In the genomic region with DNA sequence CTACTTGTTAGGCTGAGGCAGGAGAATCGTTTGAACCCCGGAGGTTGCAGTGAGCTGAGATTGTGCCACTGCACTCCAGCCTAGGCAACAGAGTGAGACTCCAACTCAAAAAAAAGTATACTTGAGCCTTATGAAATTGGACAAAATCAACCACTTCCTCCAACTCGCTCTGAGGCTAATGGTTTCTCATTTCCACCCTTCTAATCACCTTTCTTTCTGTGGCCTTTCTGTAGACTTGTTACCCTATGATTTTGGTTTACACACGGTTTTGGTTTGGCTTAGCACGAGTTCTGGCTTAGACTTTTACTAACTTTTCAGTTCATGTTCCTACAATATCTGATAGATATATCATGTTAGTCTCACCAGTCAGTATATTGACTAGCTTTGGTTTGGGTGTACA, we compare ENCODE assay signal across 21 cellular contexts.
DNase-seq lines count a peak whose midpoint lies in the region; ATAC-seq, FAIRE-seq and TF ChIP-seq lines count a peak whose summit lies in the region.
"Had no signal": no experiment of that assay in that cellular context is flagged by ENCODE, and none has a peak within 500 bp of the region (broad histone marks: within the 10 kb centered on the region; RNA-seq: fewer than 3 reads in every experiment).

No MANE protein-coding gene starts in this region.

- intact Hi-C loops in activated CD8-positive, alpha-beta T cell treated with anti-CD3 and anti-CD28 coated beads for 36 hours (cut with micrococcal nuclease): no loop called here

- POLR2A ChIA-PET in activated CD8-positive, alpha-beta T cell treated with anti-CD3 and anti-CD28 coated beads, Interleukin-2, amount 10 ng/mL, durations not matched to agents 7 days and 5 days (lab: Charles Lee): no interaction called here
- POLR2A ChIA-PET in activated CD8-positive, alpha-beta T cell treated with anti-CD3 and anti-CD28 coated beads for 36 hours (lab: Charles Lee): no interaction called here

- peak; percentile 47 for DNase-seq in activated CD8-positive, alpha-beta T cell treated with anti-CD3 and anti-CD28 coated beads, Interleukin-2, amount 10 ng/mL, durations not matched to agents 7 days and 5 days
- DNase-seq in activated CD8-positive, alpha-beta T cell treated with anti-CD3 and anti-CD28 coated beads for 36 hours: no peak
- DNase-seq in RCC 7860 (ENCODE audit: low spot score): no peak
- no peak for DNase-seq in H4 (ENCODE audit: low spot score)
- DNase-seq in NK-92 treated with Interleukin-12 subunit alpha and Interleukin-12 subunit beta, amount 100 ng/mL, for 24 hours (lab: John Stamatoyannopoulos, UW): no peak
- DNase-seq in NCI-H524 (lab: John Stamatoyannopoulos, UW): no peak
- DNase-seq: DMS53, NCI-H1092, NCI-H1417 treated with DMSO at 0.1 percent for 48 hours, NCI-H1694 treated with DMSO at 0.1 percent for 48 hours, NCI-H2081, NCI-H2227 treated with DMSO at 0.1 percent for 48 hours, OCI-M1, Peyer's patch, SIG-M5, SW 1271 had no signal

- no peaks in the 10 kb centered on the region for H3K9me3 Mint-ChIP-seq in activated CD8-positive, alpha-beta T cell treated with anti-CD3 and anti-CD28 coated beads, Interleukin-2, amount 10 ng/mL, durations not matched to agents 7 days and 5 days (ENCODE audit: insufficient read depth)
- no peaks in the 10 kb centered on the region for H3K9me3 Mint-ChIP-seq in activated CD8-positive, alpha-beta T cell treated with anti-CD3 and anti-CD28 coated beads for 36 hours
- H3K9me3 Mint-ChIP-seq in activated T-helper 17 cell treated with anti-CD3 and anti-CD28 coated beads, Interleukin-2, amount 50 U/mL, for 72 hours: no peaks in the 10 kb centered on the region
- H3K9me3 Mint-ChIP-seq: IgD-negative memory B cell; T-helper 1 cell treated with Interleukin-12 subunit alpha and Interleukin-12 subunit beta and Interleukin-4 antibody, amounts not matched to agents 30 μg/mL and 1 μg/mL, for 36 hours had no signal

- no peaks in the 10 kb centered on the region for H3K27me3 Mint-ChIP-seq in activated CD8-positive, alpha-beta T cell treated with anti-CD3 and anti-CD28 coated beads, Interleukin-2, amount 10 ng/mL, durations not matched to agents 7 days and 5 days (ENCODE audit: low read depth)
- no peaks in the 10 kb centered on the region for H3K27me3 Mint-ChIP-seq in activated CD8-positive, alpha-beta T cell treated with anti-CD3 and anti-CD28 coated beads for 36 hours
- H3K27me3 Mint-ChIP-seq in activated T-helper 17 cell treated with anti-CD3 and anti-CD28 coated beads, Interleukin-2, amount 50 U/mL, for 72 hours: no peaks in the 10 kb centered on the region
- H3K27me3 Mint-ChIP-seq: B cell, IgD-negative memory B cell had no signal

- ATAC-seq in activated CD8-positive, alpha-beta T cell treated with anti-CD3 and anti-CD28 coated beads, Interleukin-2, amount 10 ng/mL, durations not matched to agents 7 days and 5 days: peak; percentile 42
- ATAC-seq in activated CD8-positive, alpha-beta T cell treated with anti-CD3 and anti-CD28 coated beads for 36 hours: no peak
- peak; percentile 72 for ATAC-seq in HG02885 (IDR thresholded peaks at IDR 0.05; ENCODE audit: poor library complexity, unreplicated experiment)
- ATAC-seq in activated T-helper 17 cell treated with anti-CD3 and anti-CD28 coated beads, Interleukin-2, amount 50 U/mL, for 72 hours (replicated peaks): no peak

- TF ChIP-seq CTCF in activated CD8-positive, alpha-beta T cell treated with anti-CD3 and anti-CD28 coated beads for 36 hours (IDR thresholded peaks at IDR 0.05): no peak

- H3K4me1 Mint-ChIP-seq in activated CD8-positive, alpha-beta T cell treated with anti-CD3 and anti-CD28 coated beads, Interleukin-2, amount 10 ng/mL, durations not matched to agents 7 days and 5 days (ENCODE audit: low read depth): peaks cover 8% of the 10 kb centered on the region
- H3K4me1 Mint-ChIP-seq in activated CD8-positive, alpha-beta T cell treated with anti-CD3 and anti-CD28 coated beads for 36 hours (ENCODE audit: low read depth): peaks cover 2% of the 10 kb centered on the region
- no peaks in the 10 kb centered on the region for H3K4me1 Mint-ChIP-seq in activated T-helper 17 cell treated with anti-CD3 and anti-CD28 coated beads, Interleukin-2, amount 50 U/mL, for 72 hours

- H3K4me3 Mint-ChIP-seq in activated CD8-positive, alpha-beta T cell treated with anti-CD3 and anti-CD28 coated beads, Interleukin-2, amount 10 ng/mL, durations not matched to agents 7 days and 5 days: no peak overlapping the region
- no peak overlapping the region for H3K4me3 Mint-ChIP-seq in activated CD8-positive, alpha-beta T cell treated with anti-CD3 and anti-CD28 coated beads for 36 hours
- H3K4me3 Mint-ChIP-seq in activated T-helper 17 cell treated with anti-CD3 and anti-CD28 coated beads, Interleukin-2, amount 50 U/mL, for 72 hours: no peak overlapping the region
- H3K4me3 Mint-ChIP-seq: B cell; IgD-negative memory B cell; T-helper 1 cell treated with Interleukin-12 subunit alpha and Interleukin-12 subunit beta and Interleukin-4 antibody, amounts not matched to agents 30 μg/mL and 1 μg/mL, for 36 hours had no signal

- CTCF ChIA-PET in activated CD8-positive, alpha-beta T cell treated with anti-CD3 and anti-CD28 coated beads, Interleukin-2, amount 10 ng/mL, durations not matched to agents 7 days and 5 days (lab: Charles Lee): interaction anchor here (1.0 kb wide), 1 partner anchor 299 kb away, joined by 4 read pairs; no protein-coding TSS in a partner anchor
- CTCF ChIA-PET in activated CD8-positive, alpha-beta T cell treated with anti-CD3 and anti-CD28 coated beads for 36 hours (lab: Charles Lee): no interaction called here

- no peak for FAIRE-seq in RCC 7860 (lab: Jason Lieb, UNC)

- H3K27ac Mint-ChIP-seq in activated CD8-positive, alpha-beta T cell treated with anti-CD3 and anti-CD28 coated beads, Interleukin-2, amount 10 ng/mL, durations not matched to agents 7 days and 5 days: peak overlapping the region; percentile 53
- no peak overlapping the region for H3K27ac Mint-ChIP-seq in activated CD8-positive, alpha-beta T cell treated with anti-CD3 and anti-CD28 coated beads for 36 hours
- peak overlapping the region; percentile 44 for H3K27ac Mint-ChIP-seq in activated T-helper 17 cell treated with anti-CD3 and anti-CD28 coated beads, Interleukin-2, amount 50 U/mL, for 72 hours
- H3K27ac Mint-ChIP-seq: B cell; IgD-negative memory B cell; T-helper 1 cell treated with Interleukin-12 subunit alpha and Interleukin-12 subunit beta and Interleukin-4 antibody, amounts not matched to agents 30 μg/mL and 1 μg/mL, for 36 hours had no signal

- H3K36me3 Mint-ChIP-seq in activated CD8-positive, alpha-beta T cell treated with anti-CD3 and anti-CD28 coated beads, Interleukin-2, amount 10 ng/mL, durations not matched to agents 7 days and 5 days (ENCODE audit: low read depth): peaks cover 2% of the 10 kb centered on the region
- H3K36me3 Mint-ChIP-seq in activated CD8-positive, alpha-beta T cell treated with anti-CD3 and anti-CD28 coated beads for 36 hours (ENCODE audit: low read depth): no peaks in the 10 kb centered on the region
- H3K36me3 Mint-ChIP-seq in activated T-helper 17 cell treated with anti-CD3 and anti-CD28 coated beads, Interleukin-2, amount 50 U/mL, for 72 hours (ENCODE audit: low read depth): peaks cover 48% of the 10 kb centered on the region
- H3K36me3 Mint-ChIP-seq: IgD-negative memory B cell had no signal

Comparison
In these comparisons a context has a peak if more than half of its experiments do, and no peak if none do; other contexts are left out.
1. ATAC-seq: peak in activated CD8-positive, alpha-beta T cell treated with anti-CD3 and anti-CD28 coated beads, Interleukin-2, amount 10 ng/mL, durations not matched to agents 7 days and 5 days (single experiment) and HG02885 (single experiment); none in activated CD8-positive, alpha-beta T cell treated with anti-CD3 and anti-CD28 coated beads for 36 hours (single experiment) and activated T-helper 17 cell treated with anti-CD3 and anti-CD28 coated beads, Interleukin-2, amount 50 U/mL, for 72 hours (single experiment).